ENCODE assay signal across 9 cellular contexts in genomic region chr11:61007971-61008896, GRCh38. TPM values are rescaled to one million over a fixed set of nuclear protein-coding genes. Genes with fewer than 3 reads are reported as not detected.
A peak's percentile ranks its signal among the peaks of the same experiment; 100 is the strongest.
DNase-seq lines count a peak whose midpoint lies in the region; ATAC-seq and TF ChIP-seq lines count a peak whose summit lies in the region.
"Had no signal": no experiment of that assay in that cellular context is flagged by ENCODE, and none has a peak within 500 bp of the region (broad histone marks: within the 10 kb centered on the region; RNA-seq: fewer than 3 reads in every experiment).

No MANE protein-coding gene starts in this region.

- POLR2A ChIA-PET in Caco-2 (lab: Charles Lee): no interaction called here
- POLR2A ChIA-PET in T-cell (lab: Charles Lee): interaction anchor here in 1 of 2 donors (1.3 kb wide), 1 partner anchor 72 kb away, joined by 4 read pairs; no protein-coding TSS in a partner anchor

- no CpG with 5 or more reads among the region's 54 CpGs for WGBS in trophoblast cell (ENCODE audit: extremely low coverage, insufficient coverage, insufficient read length)

- H3K79me1 ChIP-seq in trophoblast cell (ENCODE audit: low read length): peaks cover 3% of the 10 kb centered on the region

- intact Hi-C loops in Caco-2 (cut with micrococcal nuclease; ENCODE audit: unreplicated experiment): no loop called here

- H3K4me3 Mint-ChIP-seq in Caco-2 (ENCODE audit: unreplicated experiment) (peak overlapping the region; percentile 81), T-cell (peak overlapping the region; percentile 6 to 67 (median 6)), glutamatergic neuron (ENCODE audit: unreplicated experiment) (peak overlapping the region; percentile 77)

- no peak overlapping the region for H3K4ac ChIP-seq in trophoblast cell (ENCODE audit: low read depth, low read length)

- H3K4me1 ChIP-seq in Caco-2 (no peaks in the 10 kb centered on the region), trophoblast cell (ENCODE audit: control insufficient read depth in 1 of 2, insufficient read depth in 2 of 2, low read length in 2 of 2) (peaks cover 18 to 26% of the 10 kb centered on the region in 2 experiments)

- CTCF ChIA-PET in Caco-2 (lab: Charles Lee): no interaction called here
- CTCF ChIA-PET in T-cell (lab: Charles Lee): no interaction called here

- H3K18ac ChIP-seq in trophoblast cell (ENCODE audit: low read length): no peak overlapping the region

- DNase-seq in Caco-2 (no peak), T-cell (no peak), glutamatergic neuron (peak; percentile 65), trophoblast cell (peak; percentile 60 to 71), COR-L47 (lab: John Stamatoyannopoulos, UW) (no peak), NCI-H1417 treated with DMSO at 0.1 percent for 48 hours (lab: John Stamatoyannopoulos, UW) (no peak), mesenteric fat pad (ENCODE audit: low spot score) (no peak), LoVo (ENCODE audit: low spot score) (no peak)
- DNase-seq: KBM-7 had no signal

- H3K27ac ChIP-seq in trophoblast cell (ENCODE audit: low read depth, low read length): no peak overlapping the region

- H3K14ac ChIP-seq in trophoblast cell (ENCODE audit: low read length): no peak overlapping the region

- H3K36me3 Mint-ChIP-seq in Caco-2 (ENCODE audit: insufficient read depth, unreplicated experiment): no peaks in the 10 kb centered on the region
- peaks cover 44% of the 10 kb centered on the region for H3K36me3 Mint-ChIP-seq in T-cell
- no peaks in the 10 kb centered on the region for H3K36me3 Mint-ChIP-seq in glutamatergic neuron (ENCODE audit: unreplicated experiment)

- no peak overlapping the region for H3K23ac ChIP-seq in trophoblast cell (ENCODE audit: low read length)

- H4K12ac ChIP-seq in trophoblast cell (ENCODE audit: low read depth, low read length): no peak overlapping the region

- H3K9ac ChIP-seq in trophoblast cell (ENCODE audit: low read length): no peak overlapping the region

- H3K4me2 ChIP-seq in trophoblast cell (ENCODE audit: low read length): peak overlapping the region; percentile 71

- no peak overlapping the region for H4K91ac ChIP-seq in trophoblast cell (ENCODE audit: low read depth, low read length)

- H2BK5ac ChIP-seq in trophoblast cell (ENCODE audit: low read depth, low read length, poor library complexity): no peak overlapping the region

- no peaks in the 10 kb centered on the region for H3K4me1 Mint-ChIP-seq in Caco-2 (ENCODE audit: low read depth, unreplicated experiment)
- peaks cover 74 to 84% (median 78%) of the 10 kb centered on the region in 3 donors for H3K4me1 Mint-ChIP-seq in T-cell
- H3K4me1 Mint-ChIP-seq in glutamatergic neuron (ENCODE audit: low read depth, unreplicated experiment): peaks cover 7% of the 10 kb centered on the region

- H3K9me3 ChIP-seq in Caco-2: no peaks in the 10 kb centered on the region
- no peaks in the 10 kb centered on the region for H3K9me3 ChIP-seq in trophoblast cell (ENCODE audit: insufficient read depth, low read depth, low read length)

- H2BK12ac ChIP-seq in trophoblast cell (ENCODE audit: low read length): no peak overlapping the region

- no peaks in the 10 kb centered on the region for H3K79me2 ChIP-seq in trophoblast cell (ENCODE audit: control insufficient read depth, insufficient read depth, low read length, poor library complexity)

- H3K36me3 ChIP-seq in Caco-2 (ENCODE audit: control insufficient read depth, insufficient read depth, low read length) (no peaks in the 10 kb centered on the region), trophoblast cell (ENCODE audit: control insufficient read depth in 1 of 2, insufficient read depth in 2 of 2, low read length in 2 of 2) (no peaks in the 10 kb centered on the region)

- no TSS peak for BruUV-seq in Caco-2 (replicated peaks; lab: Mats Ljungman, UMichigan)

- H3K9me3 Mint-ChIP-seq in Caco-2 (ENCODE audit: unreplicated experiment) (no peaks in the 10 kb centered on the region), T-cell (no peaks in the 10 kb centered on the region), glutamatergic neuron (ENCODE audit: unreplicated experiment) (peaks cover 1% of the 10 kb centered on the region)

- TF ChIP-seq CTCF in Caco-2 (IDR thresholded peaks at IDR 0.05; ENCODE audit: insufficient read depth in 1 of 2, low read depth in 1 of 2, low read length in 1 of 2, severe bottlenecking in 1 of 2, unreplicated experiment in 1 of 2) (no peak), glutamatergic neuron (IDR thresholded peaks at IDR 0.05; ENCODE audit: partially characterized antibody, unreplicated experiment) (no peak)

- H3K27ac Mint-ChIP-seq in Caco-2 (ENCODE audit: unreplicated experiment): no peak overlapping the region
- peak overlapping the region; percentile 57 to 84 for H3K27ac Mint-ChIP-seq in T-cell
- no peak overlapping the region for H3K27ac Mint-ChIP-seq in glutamatergic neuron (ENCODE audit: unreplicated experiment)

- peak overlapping the region; percentile 67 for H2AFZ ChIP-seq in trophoblast cell (ENCODE audit: insufficient read depth, low read length, poor library complexity)

- peaks cover 3% of the 10 kb centered on the region for H3K27me3 Mint-ChIP-seq in Caco-2 (ENCODE audit: insufficient read depth, unreplicated experiment)
- no peaks in the 10 kb centered on the region for H3K27me3 Mint-ChIP-seq in T-cell
- peaks cover 13% of the 10 kb centered on the region for H3K27me3 Mint-ChIP-seq in glutamatergic neuron (ENCODE audit: unreplicated experiment)

- peak in 1 of 4 experiments; percentile 20 for ATAC-seq in T-cell (replicated peaks in 1 of 4)

- no peak overlapping the region for H4K8ac ChIP-seq in trophoblast cell (ENCODE audit: low read depth, low read length)

- peaks cover 3% of the 10 kb centered on the region for H3K27me3 ChIP-seq in Caco-2 (replicated peaks; ENCODE audit: control insufficient read depth, insufficient read depth, low read length)
- peaks cover 26% of the 10 kb centered on the region for H3K27me3 ChIP-seq in trophoblast cell (ENCODE audit: insufficient read depth, low read length)

- H3K4me3 ChIP-seq in Caco-2 (ENCODE audit: low read depth, low read length): peak overlapping the region; percentile 37
- peak overlapping the region; percentile 50 for H3K4me3 ChIP-seq in trophoblast cell (ENCODE audit: low read depth, low read length)

- H2BK120ac ChIP-seq in trophoblast cell (ENCODE audit: insufficient read depth, low read length, poor library complexity): no peak overlapping the region

- no peak overlapping the region for H2AK5ac ChIP-seq in trophoblast cell (ENCODE audit: low read length)

RNA-seq across cellular contexts. Expression of gene CD6, which starts 36.8 kb away (rescaled TPM):
- 0.23 TPM in 2 replicates for total RNA-seq in Caco-2 (2022)
- 100 to 1,000 TPM; 413 to 594 (median 495) TPM for total RNA-seq in T-cell
- total RNA-seq in glutamatergic neuron (ENCODE audit: unreplicated experiment): not detected
- 0.08 and 0.19 TPM in 2 replicates for polyA plus RNA-seq in trophoblast cell (2013)
- 0.87 TPM for total RNA-seq in mesenteric fat pad

RNA-seq across cellular contexts. Expression of gene SLC15A3, which starts 56.3 kb away (rescaled TPM):
- total RNA-seq in Caco-2 (2022) (0.43 and 0.84 TPM in 2 replicates), T-cell (10 to 100 TPM in 1 of 5 donors, 1 to 10 TPM in 4; 5.4 to 12.2 (median 6.7) TPM), glutamatergic neuron (ENCODE audit: unreplicated experiment) (4.4 TPM), mesenteric fat pad (47.4 TPM)
- polyA plus RNA-seq in trophoblast cell (2013): 2.0 and 2.9 TPM in 2 replicates

Comparison
In these comparisons a context has a peak if more than half of its experiments do, and no peak if none do; other contexts are left out.
1. DNase-seq: peak in glutamatergic neuron (single experiment) and trophoblast cell (2 of 2); none in Caco-2 (0 of 2), T-cell (0 of 34), COR-L47 (single experiment), NCI-H1417 treated with DMSO at 0.1 percent for 48 hours (single experiment), mesenteric fat pad (single experiment) and LoVo (single experiment).
2. H3K27ac Mint-ChIP-seq: peak in T-cell (2 of 2); none in Caco-2 (single experiment) and glutamatergic neuron (single experiment).
3. H3K4me3 Mint-ChIP-seq: peak in every context shown above with its lines; median percentile 81 in Caco-2; 77 in glutamatergic neuron; 6 in T-cell.
4. RNA of gene CD6, which starts 36.8 kb away (total RNA-seq): 413 to 594 TPM in T-cell; 0.87 TPM in mesenteric fat pad (single experiment), 0.23 TPM in Caco-2 and not detected in glutamatergic neuron (single experiment); every median in the first group is over 100 times any median in the second.